ENCODE assay signal across 19 cellular contexts in the genomic region with DNA sequence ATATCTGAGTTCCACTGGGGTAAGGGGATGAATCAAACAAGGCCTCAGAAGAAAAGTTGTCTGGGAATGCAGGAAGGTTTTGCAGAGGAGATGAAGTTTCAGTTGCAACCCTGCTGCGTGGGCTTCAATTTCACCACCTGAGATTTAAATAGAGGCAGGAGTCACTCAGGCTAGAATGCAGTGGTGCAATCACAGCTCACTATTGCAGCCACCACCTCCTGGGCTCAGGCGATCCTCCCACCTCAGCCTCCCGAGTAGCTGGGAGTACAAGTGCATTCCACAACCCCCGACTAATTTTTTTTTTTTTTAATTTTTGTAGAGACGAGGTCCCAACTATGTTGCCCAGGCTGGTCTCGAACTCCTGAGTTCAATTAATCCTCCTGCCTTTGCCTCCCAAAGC. TPM values are rescaled to one million over a fixed set of nuclear protein-coding genes. Genes with fewer than 3 reads are reported as not detected.
DNase-seq lines count a peak whose midpoint lies in the region; ATAC-seq and TF ChIP-seq lines count a peak whose summit lies in the region.
"Had no signal": no experiment of that assay in that cellular context is flagged by ENCODE, and none has a peak within 500 bp of the region (broad histone marks: within the 10 kb centered on the region; RNA-seq: fewer than 3 reads in every experiment).

No MANE protein-coding gene starts in this region.

- peaks cover 0 to under 1% of the 10 kb centered on the region in 2 donors for H3K27me3 Mint-ChIP-seq in CD4-positive, alpha-beta memory T cell
- no peaks in the 10 kb centered on the region for H3K27me3 Mint-ChIP-seq in activated naive CD8-positive, alpha-beta T cell treated with anti-CD3 and anti-CD28 coated beads for 36 hours
- peaks cover 0 to under 1% of the 10 kb centered on the region in 2 donors for H3K27me3 Mint-ChIP-seq in natural killer cell treated with Interleukin-12 subunit alpha and Interleukin-12 subunit beta and Interleukin-15 and Interleukin-18, amount 100 ng/mL, for 72 hours

- H3K4me2 ChIP-seq in HCT116 (ENCODE audit: low read length): peak overlapping the region; percentile 80; the same call in 1 of the 2 replicates

- no peak for TF ChIP-seq POLR2A in HCT116 (IDR thresholded peaks at IDR 0.05; ENCODE audit: borderline replicate concordance, extremely low read depth, insufficient read depth, insufficient read length)

- peak overlapping the region in 5 of 8 donors; percentile 5 to 58 (median 24) for H3K4me3 Mint-ChIP-seq in CD4-positive, alpha-beta memory T cell
- no peak overlapping the region for H3K4me3 Mint-ChIP-seq in activated naive CD8-positive, alpha-beta T cell treated with anti-CD3 and anti-CD28 coated beads for 36 hours
- H3K4me3 Mint-ChIP-seq in natural killer cell treated with Interleukin-12 subunit alpha and Interleukin-12 subunit beta and Interleukin-15 and Interleukin-18, amount 100 ng/mL, for 72 hours: peak overlapping the region; percentile 39

- RAD21 ChIA-PET in HCT116 (lab: Charles Lee; ENCODE audit: low non-redundant PET in 1 of 2, low total read pairs in 2 of 2, uncharacterized antibody in 2 of 2, unreplicated experiment in 2 of 2): no interaction called here

- H3K27ac ChIP-seq in CD4-positive, alpha-beta memory T cell (ENCODE audit: low read depth, low read length): no peak overlapping the region
- peak overlapping the region; percentile 81; the same call in 1 of the 2 replicates for H3K27ac ChIP-seq in HCT116 (ENCODE audit: low read depth, low read length)
- H3K27ac ChIP-seq: esophagus muscularis mucosa, gastrocnemius medialis, SK-N-MC had no signal

- H3K9me3 Mint-ChIP-seq in CD4-positive, alpha-beta memory T cell: peaks cover 0 to 4% (median 0%) of the 10 kb centered on the region in 8 donors
- H3K9me3 Mint-ChIP-seq in activated naive CD8-positive, alpha-beta T cell treated with anti-CD3 and anti-CD28 coated beads for 36 hours: peaks cover 2% of the 10 kb centered on the region
- H3K9me3 Mint-ChIP-seq in natural killer cell treated with Interleukin-12 subunit alpha and Interleukin-12 subunit beta and Interleukin-15 and Interleukin-18, amount 100 ng/mL, for 72 hours: no peaks in the 10 kb centered on the region

- intact Hi-C loops in CD4-positive, alpha-beta memory T cell (cut with micrococcal nuclease): no loop called here
- intact Hi-C loops in HCT116 (cut with micrococcal nuclease): no loop called here
- intact Hi-C loops in posterior cingulate gyrus (cut with DNase I): no loop called here

- BruUV-seq in HCT116 (replicated peaks; lab: Mats Ljungman, UMichigan): no TSS peak

- no peak for DNase-seq in CD4-positive, alpha-beta memory T cell
- DNase-seq in HCT116 (ENCODE audit: low read depth, low spot score) (no peak), posterior cingulate gyrus (no peak), SW480 (ENCODE audit: low spot score) (no peak), HK-2 (ENCODE audit: unreplicated experiment) (no peak)
- no peak for DNase-seq in activated naive CD8-positive, alpha-beta T cell treated with anti-CD3 and anti-CD28 coated beads for 36 hours
- DNase-seq in natural killer cell treated with Interleukin-12 subunit alpha and Interleukin-12 subunit beta and Interleukin-15 and Interleukin-18, amount 100 ng/mL, for 72 hours (ENCODE audit: low spot score): no peak
- no peak for DNase-seq in activated CD4-positive, CD25-positive, alpha-beta regulatory T cell (lab: John Stamatoyannopoulos, UW)
- DNase-seq: activated gamma-delta T cell; COR-L47; DND-41; effector CD8-positive, alpha-beta T cell; gastrocnemius medialis; mesenchymal stem cell; NK-92 treated with Interleukin-12 subunit alpha and Interleukin-12 subunit beta, amount 100 ng/mL, for 24 hours; stimulated activated CD4-positive, alpha-beta T cell treated with anti-CD3 and anti-CD28 coated beads, Interleukin-4, amount 100 ng/mL, for 4 hours had no signal

- no peaks in the 10 kb centered on the region for H3K27me3 ChIP-seq in CD4-positive, alpha-beta memory T cell (ENCODE audit: insufficient read depth, low read length)
- H3K27me3 ChIP-seq in HCT116 (ENCODE audit: insufficient read depth, low read length): no peaks in the 10 kb centered on the region
- H3K27me3 ChIP-seq: esophagus muscularis mucosa, gastrocnemius medialis had no signal

- no peak for TF ChIP-seq RAD21 in HCT116 (IDR thresholded peaks at IDR 0.05; ENCODE audit: low read depth)

- CTCF ChIA-PET in CD4-positive, alpha-beta memory T cell (lab: Charles Lee; ENCODE audit: partially characterized antibody): interaction anchor here (1.7 kb wide), 1 partner anchor 277 kb away, joined by 3 read pairs; no protein-coding TSS in a partner anchor
- CTCF ChIA-PET in HCT116 (lab: Charles Lee): no interaction called here

- H4K20me1 ChIP-seq in HCT116 (ENCODE audit: insufficient read depth): no peaks in the 10 kb centered on the region

- no peaks in the 10 kb centered on the region for H3K36me3 ChIP-seq in CD4-positive, alpha-beta memory T cell (ENCODE audit: insufficient read depth, low read length)
- H3K36me3 ChIP-seq in HCT116 (ENCODE audit: control insufficient read depth in 1 of 2, insufficient read depth in 2 of 2, low read length in 2 of 2): peaks cover 2 to 9% of the 10 kb centered on the region in 2 experiments; a peak in 2 of 4 replicates
- H3K36me3 ChIP-seq: esophagus muscularis mucosa, gastrocnemius medialis, HAP-1 had no signal

- H3K9me3 ChIP-seq in CD4-positive, alpha-beta memory T cell (ENCODE audit: control insufficient read depth in 1 of 2, low read length in 2 of 2): no peaks in the 10 kb centered on the region
- H3K9me3 ChIP-seq in HCT116 (ENCODE audit: control insufficient read depth in 1 of 2, insufficient read depth in 1 of 2, low read depth in 1 of 2, low read length in 2 of 2): no peaks in the 10 kb centered on the region
- H3K9me3 ChIP-seq: esophagus muscularis mucosa, gastrocnemius medialis, HAP-1 had no signal

- no peaks in the 10 kb centered on the region for H3K9me2 ChIP-seq in HCT116 (ENCODE audit: insufficient read depth)

- H3K36me3 Mint-ChIP-seq in CD4-positive, alpha-beta memory T cell: peaks cover 0 to 11% of the 10 kb centered on the region in 2 donors
- peaks cover 8% of the 10 kb centered on the region for H3K36me3 Mint-ChIP-seq in activated naive CD8-positive, alpha-beta T cell treated with anti-CD3 and anti-CD28 coated beads for 36 hours
- H3K36me3 Mint-ChIP-seq in natural killer cell treated with Interleukin-12 subunit alpha and Interleukin-12 subunit beta and Interleukin-15 and Interleukin-18, amount 100 ng/mL, for 72 hours: peaks cover 5% of the 10 kb centered on the region

- H2AFZ ChIP-seq in HCT116 (ENCODE audit: low read depth, low read length, poor library complexity, severe bottlenecking): no peak overlapping the region

- peaks cover 30% of the 10 kb centered on the region for H3K79me2 ChIP-seq in HCT116 (ENCODE audit: insufficient read depth, low read length)

- H3K9ac ChIP-seq in HCT116 (ENCODE audit: low read length): no peak overlapping the region

- H3K4me1 Mint-ChIP-seq in CD4-positive, alpha-beta memory T cell: peaks cover 9 to 22% (median 14%) of the 10 kb centered on the region in 4 donors
- H3K4me1 Mint-ChIP-seq in activated naive CD8-positive, alpha-beta T cell treated with anti-CD3 and anti-CD28 coated beads for 36 hours: peaks cover 11% of the 10 kb centered on the region
- peaks cover 17 to 27% of the 10 kb centered on the region in 2 donors for H3K4me1 Mint-ChIP-seq in natural killer cell treated with Interleukin-12 subunit alpha and Interleukin-12 subunit beta and Interleukin-15 and Interleukin-18, amount 100 ng/mL, for 72 hours (ENCODE audit: low read depth in 2 of 2)

- peak overlapping the region in 5 of 7 donors; percentile 53 to 100 (median 64) for H3K27ac Mint-ChIP-seq in CD4-positive, alpha-beta memory T cell
- peak overlapping the region; percentile 6 for H3K27ac Mint-ChIP-seq in activated naive CD8-positive, alpha-beta T cell treated with anti-CD3 and anti-CD28 coated beads for 36 hours
- no peak overlapping the region for H3K27ac Mint-ChIP-seq in natural killer cell treated with Interleukin-12 subunit alpha and Interleukin-12 subunit beta and Interleukin-15 and Interleukin-18, amount 100 ng/mL, for 72 hours

- no peak for TF ChIP-seq CTCF in HCT116 (IDR thresholded peaks at IDR 0.05 in 2 of 3, conservative IDR thresholded peaks at IDR 0.05 in 1 of 3; ENCODE audit: borderline replicate concordance in 1 of 3, insufficient read depth in 1 of 3, low read depth in 2 of 3, low read length in 2 of 3)

- H3K4me1 ChIP-seq in CD4-positive, alpha-beta memory T cell (ENCODE audit: insufficient read depth, low read length): peaks cover 12% of the 10 kb centered on the region
- peaks cover 8 to 20% of the 10 kb centered on the region in 2 experiments; a peak in 3 of 4 replicates for H3K4me1 ChIP-seq in HCT116 (ENCODE audit: control insufficient read depth in 1 of 2, insufficient read depth in 2 of 2, low read length in 2 of 2)

- no peak for ATAC-seq in HCT116
- no peak for ATAC-seq in natural killer cell treated with Interleukin-12 subunit alpha and Interleukin-12 subunit beta and Interleukin-15 and Interleukin-18, amount 100 ng/mL, for 72 hours
- ATAC-seq: gastrocnemius medialis had no signal

- POLR2A ChIA-PET in CD4-positive, alpha-beta memory T cell (lab: Charles Lee; ENCODE audit: partially characterized antibody): interaction anchor here (1.5 to 2.5 kb wide), 2 partner anchors 26 to 188 kb away, joined by 3 to 18 read pairs; a partner anchor contains a TSS
- POLR2A ChIA-PET in HCT116 (lab: Charles Lee): no interaction called here

- H3K4me3 ChIP-seq in CD4-positive, alpha-beta memory T cell (ENCODE audit: low read length in 2 of 2): no peak overlapping the region
- H3K4me3 ChIP-seq in HCT116 (replicated peaks in 1 of 2; ENCODE audit: low read depth in 1 of 2, low read length in 2 of 2): no peak overlapping the region
- H3K4me3 ChIP-seq: gastrocnemius medialis, HAP-1, SK-N-MC had no signal

TF ChIP-seq in HCT116, 20 proteins besides CTCF, POLR2A, EP300 and RAD21 (continues in another document):
- TF ChIP-seq EZH2phosphoT487 (IDR thresholded peaks at IDR 0.05; ENCODE audit: borderline replicate concordance) (no peak), EGR1 (IDR thresholded peaks at IDR 0.05; ENCODE audit: low read depth) (no peak)

RNA-seq across cellular contexts. Expression of a gene that starts 1.5 kb away (rescaled TPM):
- 1 to 10 TPM in 1 of 2 experiments, under 1 TPM in 1; 0.75 to 1.4 TPM for total RNA-seq in CD4-positive, alpha-beta memory T cell
- polyA plus RNA-seq in CD4-positive, alpha-beta memory T cell: under 1 TPM; 0.78 to 0.96 TPM
- 11.2 TPM for total RNA-seq in HCT116 (2021; ENCODE audit: unreplicated experiment)
- 7.7 and 11.3 TPM in 2 replicates for polyA plus RNA-seq in HCT116 (2012)
- 1 to 10 TPM; 4.3 TPM for total RNA-seq in activated naive CD8-positive, alpha-beta T cell treated with anti-CD3 and anti-CD28 coated beads for 36 hours
- under 1 TPM; 0.48 to 0.59 TPM for total RNA-seq in natural killer cell treated with Interleukin-12 subunit alpha and Interleukin-12 subunit beta and Interleukin-15 and Interleukin-18, amount 100 ng/mL, for 72 hours

RNA-seq across cellular contexts. Expression of a gene that starts 45.6 kb away (rescaled TPM):
- 10 to 100 TPM; 13.4 to 14.8 TPM for total RNA-seq in CD4-positive, alpha-beta memory T cell
- 10 to 100 TPM; 12.4 to 14.2 TPM for polyA plus RNA-seq in CD4-positive, alpha-beta memory T cell
- 5.0 TPM for total RNA-seq in HCT116 (2021; ENCODE audit: unreplicated experiment)
- 4.0 and 7.8 TPM in 2 replicates for polyA plus RNA-seq in HCT116 (2012)
- 1 to 10 TPM; 2.9 to 3.3 TPM for total RNA-seq in activated naive CD8-positive, alpha-beta T cell treated with anti-CD3 and anti-CD28 coated beads for 36 hours
- 1 to 10 TPM; 5.8 to 6.0 TPM for total RNA-seq in natural killer cell treated with Interleukin-12 subunit alpha and Interleukin-12 subunit beta and Interleukin-15 and Interleukin-18, amount 100 ng/mL, for 72 hours

Comparison
In these comparisons a context has a peak if more than half of its experiments do, and no peak if none do; other contexts are left out.
1. H3K27ac Mint-ChIP-seq: peak in CD4-positive, alpha-beta memory T cell (5 of 7) and activated naive CD8-positive, alpha-beta T cell treated with anti-CD3 and anti-CD28 coated beads for 36 hours (single experiment); none in natural killer cell treated with Interleukin-12 subunit alpha and Interleukin-12 subunit beta and Interleukin-15 and Interleukin-18, amount 100 ng/mL, for 72 hours (0 of 2).